8 cellular contexts compared by ENCODE assay signal in genomic region chr18:35005963-35006577, GRCh38. TPM values are rescaled to one million over a fixed set of nuclear protein-coding genes. Genes with fewer than 3 reads are reported as not detected.
DNase-seq lines count a peak whose midpoint lies in the region; ATAC-seq and TF ChIP-seq lines count a peak whose summit lies in the region.

No MANE protein-coding gene starts in this region.

- H3F3A ChIP-seq in DOHH2 (ENCODE audit: control insufficient read depth, insufficient read depth) = 0 out of 2 replicates have a peak, but pooled peaks cover 2% of the 10 kb centered on the region

- no peaks in the 10 kb centered on the region for H3K27me3 ChIP-seq in DOHH2 (ENCODE audit: control insufficient read depth, low read length)
- no peaks in the 10 kb centered on the region for H3K27me3 ChIP-seq in stomach

- no peaks in the 10 kb centered on the region for H3K4me1 Mint-ChIP-seq in MCF 10A (ENCODE audit: insufficient read depth, unreplicated experiment)

- no peak overlapping the region for H3K27ac Mint-ChIP-seq in MCF 10A (ENCODE audit: low read depth, unreplicated experiment)

- H3K4me3 Mint-ChIP-seq in MCF 10A (ENCODE audit: unreplicated experiment) = no peak overlapping the region

- TF ChIP-seq POLR2A in stomach (IDR thresholded peaks at IDR 0.05) = no peak

- peak; percentile 42 for DNase-seq in NCI-H774 (lab: John Stamatoyannopoulos, UW)
- peak; percentile 71 for DNase-seq in MCF 10A (ENCODE audit: unreplicated experiment)
- DNase-seq in iris pigment epithelial cell (ENCODE audit: low read depth) = peak; percentile 67
- DNase-seq in stomach = no peak
- DNase-seq in UCSD-AML1 (lab: John Stamatoyannopoulos, UW; ENCODE audit: unreplicated experiment) = no peak

- peak; percentile 70 for ATAC-seq in GM19467 (IDR thresholded peaks at IDR 0.05; ENCODE audit: unreplicated experiment)
- peak; percentile 55 for ATAC-seq in HG03571 (IDR thresholded peaks at IDR 0.05; ENCODE audit: unreplicated experiment)

- H3K27me3 Mint-ChIP-seq in MCF 10A (ENCODE audit: insufficient read depth, unreplicated experiment) = peaks cover 20% of the 10 kb centered on the region

- intact Hi-C loops in MCF 10A (cut with micrococcal nuclease) (loop anchor here (1.0 to 5.0 kb wide), 5 partner anchors 138 to 884 kb away; no protein-coding TSS in a partner anchor), stomach (cut with DNase I; ENCODE audit: low total_unique reads) (loop anchor here (5.0 kb wide), 1 partner anchor 136 kb away; no protein-coding TSS in a partner anchor)

- H3K9me3 Mint-ChIP-seq in MCF 10A (ENCODE audit: unreplicated experiment) = no peaks in the 10 kb centered on the region

- TF ChIP-seq CTCF in DOHH2 (IDR thresholded peaks at IDR 0.05; ENCODE audit: low read depth, low read length, poor library complexity, severe bottlenecking) = peak; percentile 66
- TF ChIP-seq CTCF in MCF 10A (IDR thresholded peaks at IDR 0.05; ENCODE audit: unreplicated experiment) = peak; percentile 35
- peak in 5 of 7 experiments; percentile 34 to 66 (median 49) for TF ChIP-seq CTCF in stomach (IDR thresholded peaks at IDR 0.05)

- no peak for TF ChIP-seq EP300 in stomach (IDR thresholded peaks at IDR 0.05)

- no peak overlapping the region for H3K27ac ChIP-seq in DOHH2 (ENCODE audit: low read depth, low read length)
- H3K27ac ChIP-seq in stomach = no peak overlapping the region

- no peak overlapping the region for H3K4me3 ChIP-seq in DOHH2 (ENCODE audit: low read length)
- no peak overlapping the region for H3K4me3 ChIP-seq in stomach

- H3K9me3 ChIP-seq in DOHH2 (ENCODE audit: control insufficient read depth, insufficient read depth, low read length) = no peaks in the 10 kb centered on the region
- no peaks in the 10 kb centered on the region for H3K9me3 ChIP-seq in stomach

- 54 to 65% (median 60%) methylated on average over 7 of the region's 7 CpGs for WGBS in stomach, 5 donors

- H3K9me2 ChIP-seq in DOHH2 (replicated peaks; ENCODE audit: control insufficient read depth, low read length) = no peaks in the 10 kb centered on the region

- H3K36me3 ChIP-seq in DOHH2 (ENCODE audit: control insufficient read depth, low read length) (no peaks in the 10 kb centered on the region), stomach (no peaks in the 10 kb centered on the region)

- no peaks in the 10 kb centered on the region for H4K20me1 ChIP-seq in DOHH2 (ENCODE audit: control insufficient read depth, insufficient read depth, low read depth, low read length)

- no peak overlapping the region for H3K4me2 ChIP-seq in DOHH2 (ENCODE audit: low read length)

- H3K4me1 ChIP-seq in DOHH2 (ENCODE audit: control insufficient read depth, low read length) = peaks cover 10% of the 10 kb centered on the region
- no peaks in the 10 kb centered on the region for H3K4me1 ChIP-seq in stomach

- POLR2A ChIA-PET in MCF 10A (lab: Yijun Ruan, JAX) = interaction anchor here (0.7 to 1.2 kb wide), 4 partner anchors 55 to 139 kb away, joined by 3 read pairs; no protein-coding TSS in a partner anchor

- H3K79me2 ChIP-seq in DOHH2 (ENCODE audit: control insufficient read depth, low read length) = no peaks in the 10 kb centered on the region

- no peaks in the 10 kb centered on the region for H3K36me3 Mint-ChIP-seq in MCF 10A (ENCODE audit: insufficient read depth, unreplicated experiment)

- CTCF ChIA-PET in MCF 10A (lab: Yijun Ruan, JAX) = interaction anchor here (0.6 to 2.5 kb wide), 28 partner anchors 10 to 1065 kb away, joined by 3 to 90 read pairs (median 4); partner anchors contain the start of gene MAPRE2

- no TSS peak for BruUV-seq in MCF 10A (replicated peaks; lab: Mats Ljungman, UMichigan)

RNA-seq across cellular contexts. Expression of gene MAPRE2, which starts 35.1 kb away (rescaled TPM):
- total RNA-seq in MCF 10A (2022) (7.0 and 7.7 TPM in 2 replicates), stomach (100 to 1,000 TPM in 1 of 5 donors, 10 to 100 TPM in 4; 22.2 to 258 (median 51.6) TPM)
- 10 to 100 TPM in 2 of 3 donors, 1 to 10 TPM in 1; 7.4 to 18.5 (median 13.3) TPM for polyA plus RNA-seq in stomach

Comparison
In these comparisons a context has a peak if more than half of its experiments do, and no peak if none do; other contexts are left out.
1. DNase-seq: peak in NCI-H774 (single experiment), MCF 10A (single experiment) and iris pigment epithelial cell (single experiment); none in stomach (single experiment) and UCSD-AML1 (single experiment).
2. Peak in every context shown above with its lines, with median percentiles within 50 percentile points of each other: CTCF ChIP-seq.